Comparison of ENCODE assay signal across 21 cellular contexts in genomic region chr6:89702349-89702748, GRCh38.
"Had no signal": no experiment of that assay in that cellular context is flagged by ENCODE, and none has a peak within 500 bp of the region (broad histone marks: within the 10 kb centered on the region; RNA-seq: fewer than 3 reads in every experiment).

No MANE protein-coding gene starts in this region.

- H3K27me3 ChIP-seq: SJSA1 had no signal

- DNase-seq: Karpas-422, KG1, MM.1S, NCI-H1092 treated with DMSO at 0.1 percent for 48 hours, NCI-H1436, NCI-H187, NCI-H2029, NCI-H2081 treated with DMSO at 0.1 percent for 48 hours, NCI-H2171, NCI-H226, NCI-H446, NCI-H510A, NCI-H524 treated with DMSO at 0.1 percent for 48 hours, NCI-H69, NCI-H774, PC-3, SHP77 treated with DMSO at 0.1 percent for 48 hours had no signal

- H3K4me3 ChIP-seq: SJSA1, SK-N-MC had no signal

- H3K27ac ChIP-seq: RWPE1, SJSA1, SK-N-MC had no signal

- H3K9me3 ChIP-seq: SJSA1 had no signal

- ATAC-seq: Panc1, PC-3 had no signal

- H3K4me1 ChIP-seq: SJSA1 had no signal
